In genomic region chr17:80277751-80278671, GRCh38 we compare ENCODE assay signal across 10 cellular contexts. TPM values are rescaled to one million over a fixed set of nuclear protein-coding genes. Genes with fewer than 3 reads are reported as not detected.
DNase-seq lines count a peak whose midpoint lies in the region; ATAC-seq and TF ChIP-seq lines count a peak whose summit lies in the region.
"Had no signal": no experiment of that assay in that cellular context is flagged by ENCODE, and none has a peak within 500 bp of the region (broad histone marks: within the 10 kb centered on the region; RNA-seq: fewer than 3 reads in every experiment).

No MANE protein-coding gene starts in this region.

- peak overlapping the region; percentile 70 to 81 (median 78) for H3K27ac ChIP-seq in esophagus squamous epithelium
- peak overlapping the region; percentile 90 for H3K27ac ChIP-seq in parathyroid adenoma
- H3K27ac ChIP-seq: HL-60 had no signal

- no peaks in the 10 kb centered on the region for H3K9me3 ChIP-seq in esophagus squamous epithelium
- no peaks in the 10 kb centered on the region for H3K9me3 ChIP-seq in parathyroid adenoma (ENCODE audit: control insufficient read depth, low read length)

- TF ChIP-seq CTCF in esophagus squamous epithelium (IDR thresholded peaks at IDR 0.05) (no peak), parathyroid adenoma (IDR thresholded peaks at IDR 0.05) (no peak)

- H3K27me3 ChIP-seq in esophagus squamous epithelium (no peaks in the 10 kb centered on the region), parathyroid adenoma (ENCODE audit: control insufficient read depth, insufficient read depth, low read length) (no peaks in the 10 kb centered on the region)

- DNase-seq in COLO829 (ENCODE audit: low spot score) (peak; percentile 52), SK-MEL-5 (ENCODE audit: low read depth, low spot score) (peak; percentile 83), esophagus squamous epithelium (lab: John Stamatoyannopoulos, UW) (no peak), NOMO-1 (lab: John Stamatoyannopoulos, UW; ENCODE audit: unreplicated experiment in 2 of 2) (no peak)
- DNase-seq in activated naive CD4-positive, alpha-beta T cell treated with anti-CD3 and anti-CD28 coated beads, Interleukin-2, amount 50 U/mL, for 16 hours = no peak
- DNase-seq: left colon had no signal

- TF ChIP-seq POLR2A in esophagus squamous epithelium (IDR thresholded peaks at IDR 0.05) = no peak

- intact Hi-C loops in esophagus squamous epithelium (cut with DNase I) = no loop called here

- peaks cover 16 to 45% (median 37%) of the 10 kb centered on the region in 3 donors for H3K4me1 ChIP-seq in esophagus squamous epithelium
- H3K4me1 ChIP-seq in parathyroid adenoma = peaks cover 49% of the 10 kb centered on the region

- H2AFZ ChIP-seq in parathyroid adenoma = peak overlapping the region; percentile 34

- H3K9ac ChIP-seq in parathyroid adenoma = no peak overlapping the region

- 50 to 58% methylated on average over 10 to 11 of the region's 34 CpGs for WGBS in esophagus squamous epithelium, 2 donors

- in situ Hi-C loops in SK-MEL-5 (cut with HindIII; ENCODE audit: low pct_unique_long_range_greater_than_20kb, low sequenced_read_pairs) = no loop called here

- H3K4me2 ChIP-seq in parathyroid adenoma (ENCODE audit: low read length) = peak overlapping the region; percentile 25

- H3K36me3 ChIP-seq in esophagus squamous epithelium = peaks cover 5 to 72% (median 12%) of the 10 kb centered on the region in 3 donors
- H3K36me3 ChIP-seq in parathyroid adenoma (ENCODE audit: control insufficient read depth, insufficient read depth, low read length) = no peaks in the 10 kb centered on the region

- peaks cover 36% of the 10 kb centered on the region for H3K79me2 ChIP-seq in parathyroid adenoma

- ATAC-seq in HG02642 (IDR thresholded peaks at IDR 0.05; ENCODE audit: poor library complexity, unreplicated experiment) = no peak
- ATAC-seq in GM19397 (IDR thresholded peaks at IDR 0.05; ENCODE audit: unreplicated experiment) = no peak
- ATAC-seq: left colon had no signal

- H3K4me3 ChIP-seq in esophagus squamous epithelium (peak overlapping the region in 2 of 4 donors; percentile 2 to 32), parathyroid adenoma (ENCODE audit: low read depth, low read length) (peak overlapping the region; percentile 7)

RNA-seq across cellular contexts. Expression of gene RNF213, which starts 17.4 kb away (rescaled TPM):
- 117 and 140 TPM in 2 replicates for total RNA-seq in SK-MEL-5 (2014; rRNA removed; shearing (Covaris generic))
- 109 and 149 TPM in 2 replicates for polyA plus RNA-seq in SK-MEL-5 (2015; cell fraction: cytosol; rRNA removed)
- polyA plus RNA-seq in SK-MEL-5 (2015; cell fraction: nucleus; rRNA removed) = 439 and 549 TPM in 2 replicates
- total RNA-seq in esophagus squamous epithelium = 10 to 100 TPM; 56.1 to 67.9 (median 60.9) TPM

RNA-seq across cellular contexts. Expression of gene SLC26A11, which starts 57.8 kb away (rescaled TPM):
- 22.1 and 23.6 TPM in 2 replicates for total RNA-seq in SK-MEL-5 (2014; rRNA removed; shearing (Covaris generic))
- polyA plus RNA-seq in SK-MEL-5 (2015; cell fraction: cytosol; rRNA removed) = 39.2 and 42.0 TPM in 2 replicates
- 154 and 187 TPM in 2 replicates for polyA plus RNA-seq in SK-MEL-5 (2015; cell fraction: nucleus; rRNA removed)
- 10 to 100 TPM in 1 of 4 donors, 1 to 10 TPM in 3; 5.7 to 11.4 (median 7.6) TPM for total RNA-seq in esophagus squamous epithelium

RNA-seq across cellular contexts. Expression of gene SGSH, which starts 57.9 kb away (rescaled TPM):
- 21.5 and 30.4 TPM in 2 replicates for total RNA-seq in SK-MEL-5 (2014; rRNA removed; shearing (Covaris generic))
- polyA plus RNA-seq in SK-MEL-5 (2015; cell fraction: cytosol; rRNA removed) = 55.3 and 74.8 TPM in 2 replicates
- polyA plus RNA-seq in SK-MEL-5 (2015; cell fraction: nucleus; rRNA removed) = 227 and 283 TPM in 2 replicates
- total RNA-seq in esophagus squamous epithelium = 10 to 100 TPM in 3 of 4 donors, 1 to 10 TPM in 1; 8.7 to 18.7 (median 12.9) TPM

Comparison
In these comparisons a context has a peak if more than half of its experiments do, and no peak if none do; other contexts are left out.
1. DNase-seq: peak in COLO829 (single experiment) and SK-MEL-5 (single experiment); none in esophagus squamous epithelium (single experiment), NOMO-1 (0 of 2) and activated naive CD4-positive, alpha-beta T cell treated with anti-CD3 and anti-CD28 coated beads, Interleukin-2, amount 50 U/mL, for 16 hours (single experiment).